Comparison of ENCODE assay signal across 1 cellular context in the genomic region with DNA sequence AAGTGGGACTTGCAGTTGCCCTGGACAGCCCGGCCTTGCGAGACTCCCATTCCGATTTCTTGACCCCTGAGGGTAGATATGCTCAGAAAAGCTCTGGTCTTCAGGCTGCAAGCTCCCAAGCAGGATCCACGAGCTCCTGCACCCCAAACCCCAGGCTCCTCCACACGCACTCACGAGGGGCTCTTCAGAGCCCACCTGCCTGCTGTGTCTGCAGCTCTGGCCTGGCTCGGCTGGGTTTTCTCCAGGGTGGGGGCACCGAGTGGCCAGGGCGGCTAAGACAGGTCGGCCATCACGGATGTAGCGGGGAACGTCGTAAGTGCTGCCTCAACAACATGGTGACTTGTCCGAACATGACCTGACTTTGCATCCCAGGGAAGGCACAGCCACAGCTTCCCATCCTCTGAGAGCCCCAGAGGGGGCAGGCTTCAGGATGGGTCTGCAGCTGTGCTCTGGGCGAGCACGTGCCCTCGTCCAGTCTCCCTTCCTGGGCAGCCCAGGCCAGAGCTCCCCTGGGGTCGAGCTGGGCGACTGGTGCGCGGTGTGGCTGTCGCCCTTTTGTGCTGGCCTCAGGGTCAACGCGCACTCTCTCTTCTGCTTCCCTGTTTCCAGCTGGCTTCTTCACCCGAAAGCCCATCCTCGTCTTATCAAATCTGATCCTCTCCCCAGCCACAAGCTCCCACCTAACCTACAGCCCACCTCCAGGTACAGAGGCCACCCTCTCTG.
TF ChIP-seq lines count a peak whose summit lies in the region.

No MANE protein-coding gene starts in this region.

TF ChIP-seq in SK-N-SH treated with all-trans-retinoic acid at 6 μM for 48 hours, 23 proteins besides CTCF, POLR2A, EP300 and RAD21 (continued from another document):
- TF ChIP-seq, protein P1, sequence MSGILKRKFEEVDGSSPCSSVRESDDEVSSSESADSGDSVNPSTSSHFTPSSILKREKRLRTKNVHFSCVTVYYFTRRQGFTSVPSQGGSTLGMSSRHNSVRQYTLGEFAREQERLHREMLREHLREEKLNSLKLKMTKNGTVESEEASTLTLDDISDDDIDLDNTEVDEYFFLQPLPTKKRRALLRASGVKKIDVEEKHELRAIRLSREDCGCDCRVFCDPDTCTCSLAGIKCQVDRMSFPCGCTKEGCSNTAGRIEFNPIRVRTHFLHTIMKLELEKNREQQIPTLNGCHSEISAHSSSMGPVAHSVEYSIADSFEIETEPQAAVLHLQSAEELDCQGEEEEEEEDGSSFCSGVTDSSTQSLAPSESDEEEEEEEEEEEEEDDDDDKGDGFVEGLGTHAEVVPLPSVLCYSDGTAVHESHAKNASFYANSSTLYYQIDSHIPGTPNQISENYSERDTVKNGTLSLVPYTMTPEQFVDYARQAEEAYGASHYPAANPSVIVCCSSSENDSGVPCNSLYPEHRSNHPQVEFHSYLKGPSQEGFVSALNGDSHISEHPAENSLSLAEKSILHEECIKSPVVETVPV (CRISPR knock-in tag; IDR thresholded peaks at IDR 0.05), result no peak
- TF ChIP-seq ZC3H10 (CRISPR knock-in tag; IDR thresholded peaks at IDR 0.05) (no peak), ARNTL (CRISPR knock-in tag; IDR thresholded peaks at IDR 0.05; ENCODE audit: borderline replicate concordance, low read depth) (no peak), TOX (CRISPR knock-in tag; IDR thresholded peaks at IDR 0.05; ENCODE audit: borderline replicate concordance) (no peak), RARB (CRISPR knock-in tag; IDR thresholded peaks at IDR 0.05) (no peak), BACH2 (CRISPR knock-in tag; IDR thresholded peaks at IDR 0.05; ENCODE audit: borderline replicate concordance) (no peak), ESRRG (CRISPR knock-in tag; IDR thresholded peaks at IDR 0.05) (no peak), SNAI2 (CRISPR knock-in tag; IDR thresholded peaks at IDR 0.05) (no peak)
- TF ChIP-seq, protein P2, sequence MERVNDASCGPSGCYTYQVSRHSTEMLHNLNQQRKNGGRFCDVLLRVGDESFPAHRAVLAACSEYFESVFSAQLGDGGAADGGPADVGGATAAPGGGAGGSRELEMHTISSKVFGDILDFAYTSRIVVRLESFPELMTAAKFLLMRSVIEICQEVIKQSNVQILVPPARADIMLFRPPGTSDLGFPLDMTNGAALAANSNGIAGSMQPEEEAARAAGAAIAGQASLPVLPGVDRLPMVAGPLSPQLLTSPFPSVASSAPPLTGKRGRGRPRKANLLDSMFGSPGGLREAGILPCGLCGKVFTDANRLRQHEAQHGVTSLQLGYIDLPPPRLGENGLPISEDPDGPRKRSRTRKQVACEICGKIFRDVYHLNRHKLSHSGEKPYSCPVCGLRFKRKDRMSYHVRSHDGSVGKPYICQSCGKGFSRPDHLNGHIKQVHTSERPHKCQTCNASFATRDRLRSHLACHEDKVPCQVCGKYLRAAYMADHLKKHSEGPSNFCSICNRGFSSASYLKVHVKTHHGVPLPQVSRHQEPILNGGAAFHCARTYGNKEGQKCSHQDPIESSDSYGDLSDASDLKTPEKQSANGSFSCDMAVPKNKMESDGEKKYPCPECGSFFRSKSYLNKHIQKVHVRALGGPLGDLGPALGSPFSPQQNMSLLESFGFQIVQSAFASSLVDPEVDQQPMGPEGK (CRISPR knock-in tag; IDR thresholded peaks at IDR 0.05; ENCODE audit: borderline replicate concordance), result no peak
